In the genomic region with DNA sequence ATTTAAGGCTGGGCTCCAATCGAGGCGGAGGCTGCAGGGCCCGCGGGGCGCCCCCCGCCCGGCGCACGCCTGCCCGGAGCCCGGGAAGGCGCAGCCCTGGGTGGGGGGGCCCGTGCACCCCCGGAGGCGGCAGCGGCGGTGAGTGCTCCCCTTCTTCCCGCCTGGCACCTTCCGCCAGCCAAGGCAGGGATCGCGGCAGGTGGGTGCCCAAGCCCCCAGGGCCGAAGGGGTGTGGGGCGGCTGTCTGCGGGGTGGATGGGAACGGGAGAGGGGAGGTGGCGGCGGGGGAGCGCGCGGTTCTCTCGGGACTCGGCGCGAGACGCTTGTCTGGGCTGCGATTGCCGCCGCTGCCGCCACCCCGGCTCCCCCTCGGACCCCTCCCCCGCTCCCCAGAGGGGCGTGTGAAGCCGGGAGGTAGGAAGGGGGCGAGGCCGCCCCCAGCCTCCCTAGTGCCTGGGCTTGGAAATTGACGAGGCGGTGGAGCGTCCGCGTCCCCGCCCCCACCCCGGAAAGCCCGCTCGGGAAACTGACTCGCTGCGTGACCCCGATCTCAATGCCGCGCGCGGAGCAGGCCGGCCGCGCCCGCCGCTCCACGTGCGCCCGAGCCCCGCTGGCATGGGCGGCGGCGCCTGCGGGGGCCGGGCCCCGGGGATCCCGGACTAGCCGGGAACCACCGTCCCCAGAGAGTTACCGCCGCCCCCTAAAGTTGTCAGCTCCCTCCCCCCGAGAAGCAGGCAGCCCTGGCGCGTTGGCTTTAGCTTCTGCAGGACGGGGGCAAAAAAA, we compare ENCODE assay signal across 1 cellular context.
TF ChIP-seq lines count a peak whose summit lies in the region.

No MANE protein-coding gene starts in this region.

TF ChIP-seq in A549, 52 proteins besides CTCF, POLR2A, EP300 and RAD21 (continued from another document):
- TF ChIP-seq BCL3 (IDR thresholded peaks at IDR 0.05) (no peak; the same call in 2 of the 3 replicates), NPAS2 (CRISPR knock-in tag; IDR thresholded peaks at IDR 0.05; ENCODE audit: borderline replicate concordance) (no peak), JUNB (IDR thresholded peaks at IDR 0.05) (no peak), HDAC2 (IDR thresholded peaks at IDR 0.05) (no peak), TP53 (CRISPR knock-in tag; IDR thresholded peaks at IDR 0.05) (no peak), SMC3 (IDR thresholded peaks at IDR 0.05) (no peak), SREBF2 (IDR thresholded peaks at IDR 0.05) (no peak), PHF8 (IDR thresholded peaks at IDR 0.05; ENCODE audit: borderline replicate concordance, low read depth) (peak; percentile 46; the same call in 1 of the 2 replicates), ZNF302 (CRISPR knock-in tag; IDR thresholded peaks at IDR 0.05) (no peak)
- TF ChIP-seq, protein P1, sequence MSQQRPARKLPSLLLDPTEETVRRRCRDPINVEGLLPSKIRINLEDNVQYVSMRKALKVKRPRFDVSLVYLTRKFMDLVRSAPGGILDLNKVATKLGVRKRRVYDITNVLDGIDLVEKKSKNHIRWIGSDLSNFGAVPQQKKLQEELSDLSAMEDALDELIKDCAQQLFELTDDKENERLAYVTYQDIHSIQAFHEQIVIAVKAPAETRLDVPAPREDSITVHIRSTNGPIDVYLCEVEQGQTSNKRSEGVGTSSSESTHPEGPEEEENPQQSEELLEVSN (IDR thresholded peaks at IDR 0.05; ENCODE audit: borderline replicate concordance, low read depth), result no peak
